14 cellular contexts compared by ENCODE assay signal in the genomic region with DNA sequence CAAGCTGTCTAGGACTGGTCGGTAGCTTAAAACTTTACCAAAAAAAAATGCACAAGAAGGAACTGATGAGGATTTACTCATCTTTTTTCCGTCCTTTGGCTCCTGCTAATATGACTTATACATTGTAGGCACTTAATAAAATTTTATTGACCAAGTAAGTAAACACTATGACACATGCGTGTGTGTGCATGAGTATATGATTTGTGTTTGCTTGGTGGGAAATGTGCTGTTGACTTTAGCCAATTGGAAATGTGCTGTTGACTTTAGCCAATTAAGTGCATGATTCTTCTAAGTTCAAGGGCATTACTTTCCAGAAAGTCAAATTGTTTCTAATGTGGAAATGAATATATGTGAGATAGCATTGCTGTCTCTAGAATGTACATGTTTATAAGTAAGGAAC.
"Had no signal": no experiment of that assay in that cellular context is flagged by ENCODE, and none has a peak within 500 bp of the region (broad histone marks: within the 10 kb centered on the region; RNA-seq: fewer than 3 reads in every experiment).

No MANE protein-coding gene starts in this region.

- DNase-seq: activated CD4-positive, alpha-beta T cell treated with anti-CD3 and anti-CD28 coated beads, Interleukin-2, amount 50 U/mL, for 1 hour; amniotic stem cell; cerebellar nuclear complex; effector memory CD8-positive, alpha-beta T cell; erythroblast; hypothalamus; naive B cell; posterior cingulate gyrus; right cardiac atrium; transverse colon had no signal

- H3K27me3 ChIP-seq: transverse colon had no signal

- H3K9me3 ChIP-seq: transverse colon had no signal

- H3K27me3 Mint-ChIP-seq: activated naive CD4-positive, alpha-beta T cell treated with anti-CD3 and anti-CD28 coated beads, Interleukin-2, amount 50 U/mL, for 24 hours; dendritic cell treated with granulocyte-macrophage colony-stimulating factor and Interleukin-4, amounts not matched to agents 40 ng/mL and 50 ng/mL, for 4 days; effector memory CD8-positive, alpha-beta T cell; naive B cell had no signal

- H3K9me3 Mint-ChIP-seq: activated naive CD4-positive, alpha-beta T cell treated with anti-CD3 and anti-CD28 coated beads, Interleukin-2, amount 50 U/mL, for 24 hours; brain; dendritic cell treated with granulocyte-macrophage colony-stimulating factor and Interleukin-4, amounts not matched to agents 40 ng/mL and 50 ng/mL, for 4 days; effector memory CD8-positive, alpha-beta T cell; naive B cell; stimulated activated effector memory CD8-positive, alpha-beta T cell treated with anti-CD3 and anti-CD28 coated beads, Interleukin-12 subunit alpha, Interleukin-12 subunit beta, amount 100 ng/mL, for 72 hours had no signal

- H3K27ac Mint-ChIP-seq: brain; dendritic cell treated with granulocyte-macrophage colony-stimulating factor and Interleukin-4, amounts not matched to agents 40 ng/mL and 50 ng/mL, for 4 days had no signal

- H3K4me3 Mint-ChIP-seq: activated naive CD4-positive, alpha-beta T cell treated with anti-CD3 and anti-CD28 coated beads, Interleukin-2, amount 50 U/mL, for 24 hours; brain; dendritic cell treated with granulocyte-macrophage colony-stimulating factor and Interleukin-4, amounts not matched to agents 40 ng/mL and 50 ng/mL, for 4 days; effector memory CD8-positive, alpha-beta T cell; naive B cell; stimulated activated effector memory CD8-positive, alpha-beta T cell treated with anti-CD3 and anti-CD28 coated beads, Interleukin-12 subunit alpha, Interleukin-12 subunit beta, amount 100 ng/mL, for 72 hours had no signal

- H3K27ac ChIP-seq: transverse colon had no signal

- ATAC-seq: effector memory CD8-positive, alpha-beta T cell; right cardiac atrium; stimulated activated effector memory CD8-positive, alpha-beta T cell treated with anti-CD3 and anti-CD28 coated beads, Interleukin-12 subunit alpha, Interleukin-12 subunit beta, amount 100 ng/mL, for 72 hours had no signal

- H3K4me1 ChIP-seq: transverse colon had no signal

- H3K4me3 ChIP-seq: transverse colon had no signal

- H3K4me1 Mint-ChIP-seq: stimulated activated effector memory CD8-positive, alpha-beta T cell treated with anti-CD3 and anti-CD28 coated beads, Interleukin-12 subunit alpha, Interleukin-12 subunit beta, amount 100 ng/mL, for 72 hours had no signal
